Comparison of ENCODE assay signal across 1 cellular context in the genomic region with DNA sequence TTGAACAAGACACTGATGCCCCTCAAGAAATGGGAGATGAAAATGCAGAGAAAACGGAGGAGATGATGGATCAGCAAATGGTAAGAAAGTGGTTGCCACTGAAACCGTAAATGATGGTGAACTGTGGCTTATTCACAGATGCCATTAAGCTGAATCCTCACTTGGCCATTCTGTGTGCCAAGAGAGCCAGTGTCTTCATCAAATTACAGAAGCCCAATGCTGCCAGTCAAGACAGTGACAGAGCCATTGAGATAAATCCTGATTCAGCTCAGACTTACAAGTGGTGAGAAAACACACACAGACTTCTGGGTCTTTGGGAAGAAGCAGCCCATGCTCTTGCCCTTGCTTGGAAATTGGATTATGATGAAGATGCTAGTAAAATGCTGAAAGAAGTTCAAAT.
TF ChIP-seq lines count a peak whose summit lies in the region.

No MANE protein-coding gene starts in this region.

TF ChIP-seq in H1, 55 proteins besides CTCF, POLR2A, EP300 and RAD21:
- TF ChIP-seq TBP (IDR thresholded peaks at IDR 0.05; ENCODE audit: low read depth, low read length) (no peak), SP2 (IDR thresholded peaks at IDR 0.05; ENCODE audit: low read length) (no peak), BCL11A (IDR thresholded peaks at IDR 0.05; ENCODE audit: low read depth in 2 of 2, low read length in 2 of 2) (no peak), POLR2AphosphoS5 (IDR thresholded peaks at IDR 0.05; ENCODE audit: low read depth, low read length) (no peak)
